Comparison of ENCODE assay signal across 16 cellular contexts in genomic region chr5:78995521-78995920, GRCh38. TPM values are rescaled to one million over a fixed set of nuclear protein-coding genes. Genes with fewer than 3 reads are reported as not detected.
DNase-seq lines count a peak whose midpoint lies in the region; ATAC-seq and TF ChIP-seq lines count a peak whose summit lies in the region.
"Had no signal": no experiment of that assay in that cellular context is flagged by ENCODE, and none has a peak within 500 bp of the region (broad histone marks: within the 10 kb centered on the region; RNA-seq: fewer than 3 reads in every experiment).

No MANE protein-coding gene starts in this region.

- H2BK5ac ChIP-seq in trophoblast cell (ENCODE audit: low read depth, low read length, poor library complexity), result no peak overlapping the region

- no peak overlapping the region for H3K18ac ChIP-seq in trophoblast cell (ENCODE audit: low read length)

- H3K4me2 ChIP-seq in trophoblast cell (ENCODE audit: low read length), result no peak overlapping the region
- H3K4me2 ChIP-seq: A549; BLaER1 treated with 17β-estradiol and CSF1 and Interleukin-3, amounts not matched to agents 10 nM and 100 nM had no signal

- H3K36me3 ChIP-seq in trophoblast cell (ENCODE audit: control insufficient read depth in 1 of 2, insufficient read depth in 2 of 2, low read length in 2 of 2) (no peaks in the 10 kb centered on the region), heart left ventricle (no peaks in the 10 kb centered on the region)
- H3K36me3 ChIP-seq: BLaER1 treated with 17β-estradiol and CSF1 and Interleukin-3, amounts not matched to agents 10 nM and 100 nM had no signal

- no peaks in the 10 kb centered on the region for H3K79me2 ChIP-seq in trophoblast cell (ENCODE audit: control insufficient read depth, insufficient read depth, low read length, poor library complexity)

- no peak for TF ChIP-seq CTCF in lower leg skin (IDR thresholded peaks at IDR 0.05)
- no peak for TF ChIP-seq CTCF in heart left ventricle (IDR thresholded peaks at IDR 0.05)

- H2BK12ac ChIP-seq in trophoblast cell (ENCODE audit: low read length), result no peak overlapping the region

- H2AFZ ChIP-seq in trophoblast cell (ENCODE audit: insufficient read depth, low read length, poor library complexity), result no peak overlapping the region

- H3K27me3 ChIP-seq in trophoblast cell (ENCODE audit: insufficient read depth, low read length) (no peaks in the 10 kb centered on the region), heart left ventricle (no peaks in the 10 kb centered on the region)
- H3K27me3 ChIP-seq: BLaER1 treated with 17β-estradiol and CSF1 and Interleukin-3, amounts not matched to agents 10 nM and 100 nM had no signal

- no peaks in the 10 kb centered on the region for H3K79me1 ChIP-seq in trophoblast cell (ENCODE audit: low read length)

- H3K23ac ChIP-seq in trophoblast cell (ENCODE audit: low read length), result no peak overlapping the region

- ATAC-seq in heart left ventricle, result no peak
- ATAC-seq: A549; CD8-positive, alpha-beta T cell had no signal

- intact Hi-C loops in lower leg skin (cut with DNase I; ENCODE audit: low total_unique reads), result no loop called here
- intact Hi-C loops in heart left ventricle (cut with DNase I), result no loop called here

- H4K8ac ChIP-seq in trophoblast cell (ENCODE audit: low read depth, low read length), result no peak overlapping the region

- H4K91ac ChIP-seq in trophoblast cell (ENCODE audit: low read depth, low read length), result no peak overlapping the region

- H3K4me1 ChIP-seq in trophoblast cell (ENCODE audit: control insufficient read depth in 1 of 2, insufficient read depth in 2 of 2, low read length in 2 of 2), result no peaks in the 10 kb centered on the region
- no peaks in the 10 kb centered on the region for H3K4me1 ChIP-seq in heart left ventricle
- H3K4me1 ChIP-seq: A549, Caco-2 had no signal

- WGBS in trophoblast cell (ENCODE audit: extremely low coverage, insufficient coverage, insufficient read length), result no CpG with 5 or more reads among the region's 1 CpG
- 81 to 86% methylated on average over 1 of the region's 1 CpG for whole genome bisulfite sequencing in lower leg skin, 2 donors
- 67 to 78% (median 70%) methylated on average over 1 of the region's 1 CpG for WGBS in heart left ventricle, 4 donors

- peaks cover 2% of the 10 kb centered on the region for H3K9me3 ChIP-seq in trophoblast cell (ENCODE audit: insufficient read depth, low read depth, low read length)
- peaks cover 0 to 3% (median 0%) of the 10 kb centered on the region in 12 donors for H3K9me3 ChIP-seq in heart left ventricle
- H3K9me3 ChIP-seq: A549, Caco-2 had no signal

- H4K12ac ChIP-seq in trophoblast cell (ENCODE audit: low read depth, low read length), result no peak overlapping the region

- H3K9ac ChIP-seq in trophoblast cell (ENCODE audit: low read length), result no peak overlapping the region
- H3K9ac ChIP-seq: BLaER1 treated with 17β-estradiol and CSF1 and Interleukin-3, amounts not matched to agents 10 nM and 100 nM had no signal

- TF ChIP-seq POLR2A in lower leg skin (IDR thresholded peaks at IDR 0.05), result no peak
- no peak for TF ChIP-seq POLR2A in heart left ventricle (IDR thresholded peaks at IDR 0.05)

- no peak overlapping the region for H2AK5ac ChIP-seq in trophoblast cell (ENCODE audit: low read length)

- no peak overlapping the region for H3K4ac ChIP-seq in trophoblast cell (ENCODE audit: low read depth, low read length)

- no peak overlapping the region for H2BK120ac ChIP-seq in trophoblast cell (ENCODE audit: insufficient read depth, low read length, poor library complexity)

- no peak overlapping the region for H3K4me3 ChIP-seq in trophoblast cell (ENCODE audit: low read depth, low read length)
- H3K4me3 ChIP-seq in lower leg skin (ENCODE audit: low read depth, poor library complexity, severe bottlenecking), result no peak overlapping the region
- H3K4me3 ChIP-seq in heart left ventricle, result no peak overlapping the region
- H3K4me3 ChIP-seq: A549; BLaER1 treated with 17β-estradiol and CSF1 and Interleukin-3, amounts not matched to agents 10 nM and 100 nM had no signal

- H3K14ac ChIP-seq in trophoblast cell (ENCODE audit: low read length), result no peak overlapping the region

- H3K27ac ChIP-seq in trophoblast cell (ENCODE audit: low read depth, low read length), result no peak overlapping the region
- H3K27ac ChIP-seq in heart left ventricle, result no peak overlapping the region
- H3K27ac ChIP-seq: 22Rv1; A549; BLaER1 treated with 17β-estradiol and CSF1 and Interleukin-3, amounts not matched to agents 10 nM and 100 nM; C4-2B had no signal

- DNase-seq in amniotic epithelial cell (ENCODE audit: low read depth), result peak; percentile 58
- DNase-seq in kidney glomerular epithelial cell (lab: John Stamatoyannopoulos, UW), result peak; percentile 48
- DNase-seq in trophoblast cell, result peak; percentile 44 to 92
- DNase-seq in lower leg skin (ENCODE audit: low spot score in 2 of 2), result no peak
- DNase-seq in heart left ventricle, result no peak
- DNase-seq: AML-193; Caco-2; Calu3; CD4-positive, alpha-beta T cell; CD8-positive, alpha-beta T cell; DMS79 treated with DMSO at 0.1 percent for 48 hours; GF-D8 had no signal

RNA-seq across cellular contexts. Expression of gene ARSB, which starts 10.4 kb away (rescaled TPM):
- 11.9 and 12.0 TPM in 2 replicates for polyA plus RNA-seq in trophoblast cell (2013)
- total RNA-seq in lower leg skin (1 to 10 TPM; 2.0 to 5.5 (median 2.4) TPM), heart left ventricle (10 to 100 TPM; 11.9 to 25.8 (median 14.8) TPM)
- 1 to 10 TPM; 2.2 to 7.8 TPM for polyA plus RNA-seq in heart left ventricle

Comparison
In these comparisons a context has a peak if more than half of its experiments do, and no peak if none do; other contexts are left out.
1. DNase-seq: peak in amniotic epithelial cell (single experiment), kidney glomerular epithelial cell (single experiment) and trophoblast cell (2 of 2); none in lower leg skin (0 of 2) and heart left ventricle (0 of 5).